Comparison of ENCODE assay signal across 10 cellular contexts in the genomic region with DNA sequence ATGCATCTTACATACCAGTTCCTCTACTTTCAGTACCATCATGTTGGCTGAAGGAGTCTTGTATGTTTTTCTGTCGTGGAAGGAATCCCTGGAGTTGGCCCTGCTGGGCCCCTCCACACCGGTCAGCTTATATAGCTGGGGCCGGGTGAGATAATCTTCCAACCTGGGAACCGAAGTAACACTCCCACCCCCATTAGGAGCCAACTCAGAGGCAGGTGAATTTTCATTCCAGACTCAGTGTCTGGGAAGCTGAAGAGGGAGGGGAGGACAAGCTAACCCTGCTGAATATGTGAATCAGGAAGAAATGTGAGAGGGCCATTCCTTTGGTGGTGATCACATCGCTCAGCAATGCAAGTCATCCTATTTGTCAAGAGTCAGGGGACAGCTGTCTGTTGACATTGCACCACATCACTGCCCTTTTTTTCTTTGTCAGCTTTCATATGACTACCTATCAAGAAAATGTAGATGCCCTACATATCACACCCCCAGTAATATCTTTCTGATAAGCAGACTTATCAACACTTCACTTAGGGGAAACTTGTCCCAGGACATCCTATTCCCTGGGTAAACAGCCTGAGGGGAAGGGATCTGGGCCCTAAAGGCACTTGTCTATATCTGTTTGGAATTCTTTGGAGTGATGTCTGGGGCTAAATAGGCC. TPM values are rescaled to one million over a fixed set of nuclear protein-coding genes. Genes with fewer than 3 reads are reported as not detected.
DNase-seq lines count a peak whose midpoint lies in the region; TF ChIP-seq lines count a peak whose summit lies in the region.
"Had no signal": no experiment of that assay in that cellular context is flagged by ENCODE, and none has a peak within 500 bp of the region (broad histone marks: within the 10 kb centered on the region; RNA-seq: fewer than 3 reads in every experiment).

A gene (minus strand): TSS at position 102 of the 658 bp plus-strand sequence. CDS start 60 bp downstream, at position 42.

- H3K27me3 Mint-ChIP-seq in HFFc6 (ENCODE audit: insufficient read depth) = no peaks in the 10 kb centered on the region

- peaks cover 0 to 19% of the 10 kb centered on the region in 2 donors for H3K4me1 ChIP-seq in right atrium auricular region
- H3K4me1 ChIP-seq: Peyer's patch had no signal

- peak within 1 kb of the TSS; percentile 54 to 57 for H3K4me3 ChIP-seq in right atrium auricular region
- H3K4me3 ChIP-seq: Peyer's patch had no signal

- peak within 1 kb of the TSS; percentile 65 for H3K4me3 Mint-ChIP-seq in HFFc6

- H3K36me3 Mint-ChIP-seq in HFFc6 (ENCODE audit: low read depth) = peaks cover 22% of the 10 kb centered on the region

- no peaks in the 10 kb centered on the region for H3K9me3 ChIP-seq in right atrium auricular region
- H3K9me3 ChIP-seq: Peyer's patch had no signal

- H3K4me1 Mint-ChIP-seq in HFFc6 (ENCODE audit: low read depth) = peaks cover 73% of the 10 kb centered on the region

- TF ChIP-seq CTCF in HFFc6 (IDR thresholded peaks at IDR 0.05) (no peak), right atrium auricular region (IDR thresholded peaks at IDR 0.05) (no peak)

- H3K9me3 Mint-ChIP-seq in HFFc6 = no peaks in the 10 kb centered on the region

- DNase-seq in HFFc6 = peak; percentile 86
- peak; percentile 92 for DNase-seq in amniotic epithelial cell (ENCODE audit: low read depth)
- DNase-seq in right atrium auricular region (ENCODE audit: low spot score) = peak; percentile 74
- peak; percentile 50 for DNase-seq in stromal cell of bone marrow (ENCODE audit: low read depth)
- no peak for DNase-seq in effector CD4-positive, alpha-beta T cell
- DNase-seq in activated CD4-positive, CD25-positive, alpha-beta regulatory T cell (lab: John Stamatoyannopoulos, UW) = no peak
- DNase-seq in NCI-H510A treated with DMSO at 0.1 percent for 48 hours (lab: John Stamatoyannopoulos, UW) = no peak
- no peak for DNase-seq in globus pallidus (ENCODE audit: low spot score)
- DNase-seq: Peyer's patch had no signal

- H3K36me3 ChIP-seq in right atrium auricular region = peaks cover 39% of the 10 kb centered on the region
- H3K36me3 ChIP-seq: Peyer's patch had no signal

- peak within 1 kb of the TSS; percentile 74 for H3K27ac Mint-ChIP-seq in HFFc6

- H3K27me3 ChIP-seq in right atrium auricular region = no peaks in the 10 kb centered on the region
- H3K27me3 ChIP-seq: Peyer's patch had no signal

- peak within 1 kb of the TSS; percentile 83 to 92 for H3K27ac ChIP-seq in right atrium auricular region
- H3K27ac ChIP-seq: Peyer's patch had no signal

RNA-seq across cellular contexts. Expression of the gene that starts here (rescaled TPM):
- 10 to 100 TPM in 2 of 6 experiments, 1 to 10 TPM in 4; 4.9 to 15.8 (median 5.9) TPM for total RNA-seq in HFFc6 (2021; fragmentation: NEBNext Ultra II Directional; extraction: Animal tissue kit (Norgen Biotek cat#: 25700))
- total RNA-seq in right atrium auricular region = 1,000 to 10,000 TPM; 3,842 to 8,672 TPM
- total RNA-seq: left lobe of liver, Peyer's patch had no signal

Comparison
In these comparisons a context has a peak if more than half of its experiments do, and no peak if none do; other contexts are left out.
1. RNA of the gene that starts here (total RNA-seq): 3,842 to 8,672 TPM in right atrium auricular region; 4.9 to 15.8 TPM in HFFc6; every median in the first group is over 100 times any median in the second.
2. DNase-seq: peak in HFFc6 (single experiment), amniotic epithelial cell (single experiment), right atrium auricular region (single experiment) and stromal cell of bone marrow (single experiment); none in effector CD4-positive, alpha-beta T cell (single experiment), activated CD4-positive, CD25-positive, alpha-beta regulatory T cell (0 of 4), NCI-H510A treated with DMSO at 0.1 percent for 48 hours (single experiment) and globus pallidus (single experiment).